ENCODE assay signal across 1 cellular context in the genomic region with DNA sequence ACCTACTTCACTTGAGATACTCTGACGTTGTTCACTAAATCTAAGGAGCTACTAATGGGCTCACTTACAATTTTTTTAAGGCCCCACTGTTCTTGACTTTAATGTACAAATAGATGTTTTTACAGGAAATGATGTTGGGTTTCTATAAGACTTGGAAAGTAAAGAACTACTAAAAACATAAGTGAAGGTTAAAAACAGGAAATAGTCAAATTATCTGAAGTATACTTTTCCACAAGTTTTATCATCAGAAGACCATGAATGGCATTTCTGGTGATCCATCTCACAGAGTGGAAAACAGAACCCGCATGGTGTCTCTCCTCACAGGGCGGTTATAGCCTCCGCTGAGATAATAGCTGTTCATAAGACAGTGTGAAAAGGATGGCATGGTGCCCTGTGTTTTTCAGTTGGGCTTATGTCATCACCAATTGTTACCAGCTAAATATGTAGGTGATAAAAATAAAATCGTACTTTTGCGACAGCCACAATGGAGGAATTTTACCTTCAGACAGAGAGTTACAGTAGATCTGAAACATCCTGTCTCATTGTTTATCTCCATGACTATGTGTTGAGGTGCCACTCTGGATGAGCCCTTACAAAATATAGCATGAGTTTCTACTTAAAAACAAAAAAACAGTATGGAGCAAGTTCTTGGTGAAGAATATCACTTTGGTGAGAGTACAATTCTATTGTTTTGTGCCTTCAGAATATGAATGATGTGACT.
TF ChIP-seq lines count a peak whose summit lies in the region.

No MANE protein-coding gene starts in this region.

TF ChIP-seq in GM12878, 131 proteins besides CTCF, POLR2A, EP300 and RAD21:
- TF ChIP-seq CBX3 (IDR thresholded peaks at IDR 0.05; ENCODE audit: borderline replicate concordance, low read depth): no peak
- TF ChIP-seq SPI1 (IDR thresholded peaks at IDR 0.05; ENCODE audit: borderline replicate concordance, insufficient read depth, low read depth, low read length): no peak
- TF ChIP-seq TCF3 (IDR thresholded peaks at IDR 0.05; ENCODE audit: borderline replicate concordance, insufficient read depth, low read depth, low read length): no peak
- TF ChIP-seq, protein P1, sequence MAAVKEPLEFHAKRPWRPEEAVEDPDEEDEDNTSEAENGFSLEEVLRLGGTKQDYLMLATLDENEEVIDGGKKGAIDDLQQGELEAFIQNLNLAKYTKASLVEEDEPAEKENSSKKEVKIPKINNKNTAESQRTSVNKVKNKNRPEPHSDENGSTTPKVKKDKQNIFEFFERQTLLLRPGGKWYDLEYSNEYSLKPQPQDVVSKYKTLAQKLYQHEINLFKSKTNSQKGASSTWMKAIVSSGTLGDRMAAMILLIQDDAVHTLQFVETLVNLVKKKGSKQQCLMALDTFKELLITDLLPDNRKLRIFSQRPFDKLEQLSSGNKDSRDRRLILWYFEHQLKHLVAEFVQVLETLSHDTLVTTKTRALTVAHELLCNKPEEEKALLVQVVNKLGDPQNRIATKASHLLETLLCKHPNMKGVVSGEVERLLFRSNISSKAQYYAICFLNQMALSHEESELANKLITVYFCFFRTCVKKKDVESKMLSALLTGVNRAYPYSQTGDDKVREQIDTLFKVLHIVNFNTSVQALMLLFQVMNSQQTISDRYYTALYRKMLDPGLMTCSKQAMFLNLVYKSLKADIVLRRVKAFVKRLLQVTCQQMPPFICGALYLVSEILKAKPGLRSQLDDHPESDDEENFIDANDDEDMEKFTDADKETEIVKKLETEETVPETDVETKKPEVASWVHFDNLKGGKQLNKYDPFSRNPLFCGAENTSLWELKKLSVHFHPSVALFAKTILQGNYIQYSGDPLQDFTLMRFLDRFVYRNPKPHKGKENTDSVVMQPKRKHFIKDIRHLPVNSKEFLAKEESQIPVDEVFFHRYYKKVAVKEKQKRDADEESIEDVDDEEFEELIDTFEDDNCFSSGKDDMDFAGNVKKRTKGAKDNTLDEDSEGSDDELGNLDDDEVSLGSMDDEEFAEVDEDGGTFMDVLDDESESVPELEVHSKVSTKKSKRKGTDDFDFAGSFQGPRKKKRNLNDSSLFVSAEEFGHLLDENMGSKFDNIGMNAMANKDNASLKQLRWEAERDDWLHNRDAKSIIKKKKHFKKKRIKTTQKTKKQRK (IDR thresholded peaks at IDR 0.05; ENCODE audit: low read depth, low read length): no peak
- no peak for TF ChIP-seq PKNOX1 (IDR thresholded peaks at IDR 0.05)
- TF ChIP-seq BMI1 (IDR thresholded peaks at IDR 0.05; ENCODE audit: borderline replicate concordance): no peak
- TF ChIP-seq NR2C1 (IDR thresholded peaks at IDR 0.05): no peak
- TF ChIP-seq ZNF592 (IDR thresholded peaks at IDR 0.05): no peak
- TF ChIP-seq ETV6 (conservative IDR thresholded peaks at IDR 0.05 in 1 of 2, IDR thresholded peaks at IDR 0.05 in 1 of 2; ENCODE audit: borderline replicate concordance in 1 of 2, low read depth in 1 of 2): no peak
- no peak for TF ChIP-seq GATAD2B (conservative IDR thresholded peaks at IDR 0.05; ENCODE audit: low read depth)
- TF ChIP-seq RELB (IDR thresholded peaks at IDR 0.05; ENCODE audit: low read depth): no peak
- no peak for TF ChIP-seq MYC (IDR thresholded peaks at IDR 0.05; ENCODE audit: insufficient read depth, insufficient read length, insufficient replicate concordance, low read length, severe bottlenecking)
- no peak for TF ChIP-seq PAX8 (IDR thresholded peaks at IDR 0.05)
- TF ChIP-seq CBX5 (IDR thresholded peaks at IDR 0.05; ENCODE audit: low read depth): no peak
- TF ChIP-seq USF1 (IDR thresholded peaks at IDR 0.05; ENCODE audit: borderline replicate concordance, extremely low read length, insufficient read depth, low read depth, low read length): no peak
- no peak for TF ChIP-seq YY1 (IDR thresholded peaks at IDR 0.05; ENCODE audit: low read depth, low read length)
- TF ChIP-seq SRF (IDR thresholded peaks at IDR 0.05; ENCODE audit: low read depth in 2 of 2, low read length in 2 of 2): no peak
- no peak for TF ChIP-seq KLF5 (IDR thresholded peaks at IDR 0.05; ENCODE audit: partially characterized antibody)
- no peak for TF ChIP-seq NR2C2 (IDR thresholded peaks at IDR 0.05; ENCODE audit: borderline replicate concordance, control insufficient read depth, insufficient read length, low read depth)
TF ChIP-seq in GM12878: peak in this region for 0.
